Comparison of ENCODE assay signal across 1 cellular context in genomic region chr15:60074181-60074885, GRCh38.
TF ChIP-seq lines count a peak whose summit lies in the region.

No MANE protein-coding gene starts in this region.

TF ChIP-seq in WTC11, 78 proteins besides CTCF, POLR2A, EP300 and RAD21 (continued from another document):
- no peak for TF ChIP-seq ZBTB43 (CRISPR knock-in tag; IDR thresholded peaks at IDR 0.05)
- TF ChIP-seq ETV6 (CRISPR knock-in tag; IDR thresholded peaks at IDR 0.05), result no peak
